Comparison of ENCODE assay signal across 8 cellular contexts in the genomic region with DNA sequence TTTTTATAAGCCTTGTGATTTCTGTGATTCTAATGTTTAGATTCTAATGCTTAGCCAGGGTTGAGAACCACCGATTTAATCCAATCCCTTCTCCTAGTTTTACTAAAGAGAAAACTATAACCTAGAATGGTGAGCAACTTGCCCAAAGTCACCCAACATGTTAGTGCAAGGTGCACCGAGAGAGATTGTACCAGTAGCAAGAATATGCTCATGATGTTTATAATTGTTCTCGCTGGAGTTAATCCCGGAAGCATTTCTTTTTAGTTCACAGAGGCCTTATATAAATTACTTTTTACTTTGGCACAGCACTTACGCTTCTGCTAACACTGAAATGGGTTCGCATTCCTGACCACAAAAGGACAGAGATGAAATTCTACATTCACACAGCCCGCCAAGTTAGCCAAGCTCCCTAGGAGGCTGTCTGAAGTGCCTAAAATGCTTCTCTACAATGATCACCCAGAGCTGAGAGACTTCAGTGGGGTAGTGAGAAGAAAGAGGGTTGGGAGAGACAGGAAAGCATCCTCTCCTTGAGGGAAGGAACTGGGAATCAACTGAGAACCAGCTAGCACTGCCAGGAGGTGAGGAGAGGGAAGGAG. TPM values are rescaled to one million over a fixed set of nuclear protein-coding genes. Genes with fewer than 3 reads are reported as not detected.
A peak's percentile ranks its signal among the peaks of the same experiment; 100 is the strongest.
DNase-seq lines count a peak whose midpoint lies in the region; ATAC-seq and TF ChIP-seq lines count a peak whose summit lies in the region.

No MANE protein-coding gene starts in this region.

- H4K20me1 ChIP-seq in MM.1S (ENCODE audit: insufficient read depth, low read length): no peaks in the 10 kb centered on the region
- no peaks in the 10 kb centered on the region for H4K20me1 ChIP-seq in neural progenitor cell (ENCODE audit: low read depth)

- no peaks in the 10 kb centered on the region for H3K27me3 ChIP-seq in CD4-positive, alpha-beta T cell (ENCODE audit: control insufficient read depth, insufficient read depth, low read length)
- H3K27me3 ChIP-seq in MM.1S (replicated peaks; ENCODE audit: insufficient read depth, low read length): peaks cover 20% of the 10 kb centered on the region; the same call in 1 of the 2 replicates
- H3K27me3 ChIP-seq in ectodermal cell (ENCODE audit: control insufficient read depth, insufficient read depth, low read length, poor library complexity, severe bottlenecking): peaks cover 7% of the 10 kb centered on the region
- H3K27me3 ChIP-seq in neural progenitor cell: peaks cover 15% of the 10 kb centered on the region

- POLR2A ChIA-PET in CD4-positive, alpha-beta T cell (lab: Charles Lee): interaction anchor here (0.7 to 2.7 kb wide), 13 partner anchors 8 to 914 kb away, joined by 3 to 30 read pairs (median 6); partner anchors contain the start of genes CD63, ITGA7, ORMDL2 and RAB5B

- no peaks in the 10 kb centered on the region for H3K9me2 ChIP-seq in MM.1S (replicated peaks; ENCODE audit: insufficient read depth, low read length)

- intact Hi-C loops in CD4-positive, alpha-beta T cell (cut with DNase I, micrococcal nuclease): no loop called here

- no peaks in the 10 kb centered on the region for H3K9me3 ChIP-seq in CD4-positive, alpha-beta T cell (ENCODE audit: control insufficient read depth, low read length)
- H3K9me3 ChIP-seq in MM.1S (replicated peaks; ENCODE audit: insufficient read depth, low read length) (no peaks in the 10 kb centered on the region), ectodermal cell (ENCODE audit: control insufficient read depth, low read length) (no peaks in the 10 kb centered on the region), neural progenitor cell (ENCODE audit: low read depth) (no peaks in the 10 kb centered on the region)

- H3K4me2 ChIP-seq in MM.1S (ENCODE audit: low read depth, low read length) (peak overlapping the region; percentile 76), neural progenitor cell (peak overlapping the region; percentile 79)

- H3K27me3 Mint-ChIP-seq in CD4-positive, alpha-beta T cell: peaks cover 4% of the 10 kb centered on the region
- peaks cover 18% of the 10 kb centered on the region for H3K27me3 Mint-ChIP-seq in neural progenitor cell (ENCODE audit: insufficient read depth, low read depth)

- 78 to 83% methylated on average over 7 of the region's 7 CpGs for WGBS in ectodermal cell, 2 experiments

- peaks cover 16% of the 10 kb centered on the region for H3K4me1 ChIP-seq in MM.1S (ENCODE audit: low read length)
- peaks cover 33% of the 10 kb centered on the region for H3K4me1 ChIP-seq in ectodermal cell (ENCODE audit: control insufficient read depth, insufficient read depth, low read length)
- H3K4me1 ChIP-seq in neural progenitor cell: peaks cover 31% of the 10 kb centered on the region

- H3K36me3 Mint-ChIP-seq in CD4-positive, alpha-beta T cell (ENCODE audit: low read depth): peaks cover 17% of the 10 kb centered on the region
- peaks cover 3% of the 10 kb centered on the region for H3K36me3 Mint-ChIP-seq in neural progenitor cell

- H3F3A ChIP-seq in MM.1S (ENCODE audit: insufficient read depth, low read length) (peaks cover 10% of the 10 kb centered on the region; the same call in 1 of the 2 replicates), neural progenitor cell (ENCODE audit: low read depth) (peaks cover 38% of the 10 kb centered on the region)

- H3K9me3 Mint-ChIP-seq in CD4-positive, alpha-beta T cell: no peaks in the 10 kb centered on the region
- peaks cover 6% of the 10 kb centered on the region for H3K9me3 Mint-ChIP-seq in neural progenitor cell

- no peak for TF ChIP-seq CTCF in CD4-positive, alpha-beta T cell (IDR thresholded peaks at IDR 0.05)
- no peak for TF ChIP-seq CTCF in MM.1S (IDR thresholded peaks at IDR 0.05; ENCODE audit: low read length)
- no peak for TF ChIP-seq CTCF in neural progenitor cell (IDR thresholded peaks at IDR 0.05)

- peak overlapping the region; percentile 95 for H2AFZ ChIP-seq in MM.1S (ENCODE audit: low read length)
- peak overlapping the region; percentile 87 for H2AFZ ChIP-seq in neural progenitor cell (replicated peaks)

- peak overlapping the region; percentile 92 for H3K27ac Mint-ChIP-seq in CD4-positive, alpha-beta T cell
- peak overlapping the region; percentile 97 for H3K27ac Mint-ChIP-seq in neural progenitor cell

- peak overlapping the region; percentile 96 for H3K4me3 Mint-ChIP-seq in CD4-positive, alpha-beta T cell
- peak overlapping the region; percentile 92 for H3K4me3 Mint-ChIP-seq in neural progenitor cell

- H3K4me1 Mint-ChIP-seq in CD4-positive, alpha-beta T cell (ENCODE audit: low read depth): peaks cover 34% of the 10 kb centered on the region
- H3K4me1 Mint-ChIP-seq in neural progenitor cell: peaks cover 41% of the 10 kb centered on the region

- peak overlapping the region; percentile 73; the same call in 1 of the 2 replicates for H3K9ac ChIP-seq in MM.1S (ENCODE audit: low read length)
- H3K9ac ChIP-seq in neural progenitor cell: no peak overlapping the region

- CTCF ChIA-PET in CD4-positive, alpha-beta T cell (lab: Charles Lee): interaction anchor here (1.0 to 1.6 kb wide), 3 partner anchors 9 to 70 kb away, joined by 3 to 9 read pairs (median 4); no protein-coding TSS in a partner anchor

- no peak for DNase-seq in CD4-positive, alpha-beta T cell
- DNase-seq in MM.1S: no peak
- DNase-seq in neural progenitor cell (ENCODE audit: low spot score): no peak
- DNase-seq in NCI-H748 treated with DMSO at 0.1 percent for 48 hours (lab: John Stamatoyannopoulos, UW): no peak
- no peak for DNase-seq in NCI-H510A (lab: John Stamatoyannopoulos, UW)

- H3K27ac ChIP-seq in CD4-positive, alpha-beta T cell (ENCODE audit: low read depth, low read length): peak overlapping the region; percentile 94
- H3K27ac ChIP-seq in MM.1S (ENCODE audit: low read length): peak overlapping the region; percentile 72; the same call in 1 of the 2 replicates
- no peak overlapping the region for H3K27ac ChIP-seq in ectodermal cell (ENCODE audit: insufficient read depth, low read depth, low read length, poor library complexity, severe bottlenecking)
- no peak overlapping the region for H3K27ac ChIP-seq in neural progenitor cell

- peak overlapping the region; percentile 74 for H3K4me3 ChIP-seq in MM.1S (ENCODE audit: low read length)
- peak overlapping the region; percentile 90 for H3K4me3 ChIP-seq in ectodermal cell (ENCODE audit: insufficient read depth, low read depth, low read length)
- H3K4me3 ChIP-seq in neural progenitor cell: peak overlapping the region; percentile 88

- H3K36me3 ChIP-seq in MM.1S (replicated peaks; ENCODE audit: insufficient read depth, low read length): no peaks in the 10 kb centered on the region
- H3K36me3 ChIP-seq in ectodermal cell (ENCODE audit: control insufficient read depth, insufficient read depth, low read length): no peaks in the 10 kb centered on the region
- no peaks in the 10 kb centered on the region for H3K36me3 ChIP-seq in neural progenitor cell

- no peak for ATAC-seq in CD4-positive, alpha-beta T cell (ENCODE audit: poor library complexity)
- ATAC-seq in HG02938 (IDR thresholded peaks at IDR 0.05; ENCODE audit: unreplicated experiment) (no peak), GM18519 (IDR thresholded peaks at IDR 0.05; ENCODE audit: low FRiP score, unreplicated experiment) (no peak)

- H3K79me2 ChIP-seq in MM.1S (ENCODE audit: low read length) (peaks cover 21% of the 10 kb centered on the region), neural progenitor cell (ENCODE audit: low read depth) (peaks cover 16% of the 10 kb centered on the region)

RNA-seq across cellular contexts. Expression of gene BLOC1S1, which starts 0.6 kb away (rescaled TPM):
- 10 to 100 TPM; 34.8 to 36.9 TPM for total RNA-seq in CD4-positive, alpha-beta T cell
- polyA plus RNA-seq in ectodermal cell (2013, experiment 1 of 4): 87.3 TPM
- polyA plus RNA-seq in ectodermal cell (2013, experiment 2 of 4): 74.4 TPM
- 83.9 TPM for polyA plus RNA-seq in ectodermal cell (2013, experiment 3 of 4)
- 86.3 TPM for polyA plus RNA-seq in ectodermal cell (2013, experiment 4 of 4)
- total RNA-seq in neural progenitor cell (ENCODE audit: low replicate concordance): 48.1 and 92.5 TPM in 2 replicates

RNA-seq across cellular contexts. Expression of gene RDH5, which starts 4.9 kb away (rescaled TPM):
- 1 to 10 TPM; 8.8 TPM for total RNA-seq in CD4-positive, alpha-beta T cell
- 11.7 TPM for polyA plus RNA-seq in ectodermal cell (2013, experiment 1 of 4)
- polyA plus RNA-seq in ectodermal cell (2013, experiment 2 of 4): 9.5 TPM
- polyA plus RNA-seq in ectodermal cell (2013, experiment 3 of 4): 5.1 TPM
- 7.1 TPM for polyA plus RNA-seq in ectodermal cell (2013, experiment 4 of 4)
- total RNA-seq in neural progenitor cell (ENCODE audit: low replicate concordance): 3.0 and 14.6 TPM in 2 replicates

RNA-seq across cellular contexts. Expression of gene ITGA7, which starts 7.6 kb away (rescaled TPM):
- total RNA-seq in CD4-positive, alpha-beta T cell: 1 to 10 TPM; 1.2 to 1.6 TPM
- polyA plus RNA-seq in ectodermal cell (2013, experiment 1 of 4): 110 TPM
- 117 TPM for polyA plus RNA-seq in ectodermal cell (2013, experiment 2 of 4)
- 90.5 TPM for polyA plus RNA-seq in ectodermal cell (2013, experiment 3 of 4)
- polyA plus RNA-seq in ectodermal cell (2013, experiment 4 of 4): 99.9 TPM
- 43.4 and 75.2 TPM in 2 replicates for total RNA-seq in neural progenitor cell (ENCODE audit: low replicate concordance)

RNA-seq across cellular contexts. Expression of gene CD63, which starts 13.5 kb away (rescaled TPM):
- total RNA-seq in CD4-positive, alpha-beta T cell: 10 to 100 TPM; 34.0 to 36.4 TPM
- polyA plus RNA-seq in ectodermal cell (2013, experiment 1 of 4): 324 TPM
- 362 TPM for polyA plus RNA-seq in ectodermal cell (2013, experiment 2 of 4)
- 287 TPM for polyA plus RNA-seq in ectodermal cell (2013, experiment 3 of 4)
- 360 TPM for polyA plus RNA-seq in ectodermal cell (2013, experiment 4 of 4)
- total RNA-seq in neural progenitor cell (ENCODE audit: low replicate concordance): 257 and 305 TPM in 2 replicates

RNA-seq across cellular contexts. Expression of gene GDF11, which starts 27.7 kb away (rescaled TPM):
- total RNA-seq in CD4-positive, alpha-beta T cell: 1 to 10 TPM; 4.4 to 6.6 TPM
- 46.1 TPM for polyA plus RNA-seq in ectodermal cell (2013, experiment 1 of 4)
- 51.2 TPM for polyA plus RNA-seq in ectodermal cell (2013, experiment 2 of 4)
- 45.1 TPM for polyA plus RNA-seq in ectodermal cell (2013, experiment 3 of 4)
- polyA plus RNA-seq in ectodermal cell (2013, experiment 4 of 4): 49.0 TPM
- total RNA-seq in neural progenitor cell (ENCODE audit: low replicate concordance): 9.1 and 21.9 TPM in 2 replicates

Comparison
In these comparisons a context has a peak if more than half of its experiments do, and no peak if none do; other contexts are left out.
1. H3K27ac ChIP-seq: peak in CD4-positive, alpha-beta T cell (single experiment) and MM.1S (single experiment); none in ectodermal cell (single experiment) and neural progenitor cell (single experiment).
2. RNA of gene ITGA7, which starts 7.6 kb away (total RNA-seq): 43.4 to 75.2 TPM in neural progenitor cell; 1.2 to 1.6 TPM in CD4-positive, alpha-beta T cell; every median in the first group is over 10 times any median in the second.
3. Peak in every context shown above with its lines, with median percentiles within 50 percentile points of each other: H3K4me3 ChIP-seq.